ENCODE assay signal across 14 cellular contexts in genomic region chr4:7906171-7906581, GRCh38. TPM values are rescaled to one million over a fixed set of nuclear protein-coding genes. Genes with fewer than 3 reads are reported as not detected.
DNase-seq lines count a peak whose midpoint lies in the region; ATAC-seq and TF ChIP-seq lines count a peak whose summit lies in the region.
"Had no signal": no experiment of that assay in that cellular context is flagged by ENCODE, and none has a peak within 500 bp of the region (broad histone marks: within the 10 kb centered on the region; RNA-seq: fewer than 3 reads in every experiment).

No MANE protein-coding gene starts in this region.

- H3K4me2 ChIP-seq in H9 (ENCODE audit: insufficient read depth, insufficient read length, low read length): no peak overlapping the region

- peaks cover 61 to 69% of the 10 kb centered on the region in 2 experiments for H3K4me1 Mint-ChIP-seq in H9
- H3K4me1 Mint-ChIP-seq in activated naive CD8-positive, alpha-beta T cell treated with anti-CD3 and anti-CD28 coated beads for 36 hours: peaks cover 36% of the 10 kb centered on the region

- H3K23ac ChIP-seq in H9 (ENCODE audit: insufficient read length, low read depth, low read length): no peak overlapping the region

- intact Hi-C loops in heart right ventricle (cut with DNase I): loop anchor here in 1 of 10 donors (5.0 kb wide), 1 partner anchor 39 kb away; no protein-coding TSS in a partner anchor

- no peak overlapping the region for H4K8ac ChIP-seq in H9 (replicated peaks; ENCODE audit: insufficient read length, low read depth, low read length)

- H4K5ac ChIP-seq in H9 (ENCODE audit: insufficient read length, low read depth, low read length): no peak overlapping the region

- H3K79me2 ChIP-seq in H9 (ENCODE audit: insufficient read depth, low read length): peaks cover 7% of the 10 kb centered on the region; the same call in 1 of the 2 replicates

- no CpG with 5 or more reads among the region's 9 CpGs for WGBS in H9 (ENCODE audit: extremely low coverage, insufficient read length, low lambda C conversion rate)
- 60 to 62% methylated on average over 9 of the region's 9 CpGs for WGBS in heart right ventricle, 2 donors

- no peak overlapping the region for H2BK20ac ChIP-seq in H9 (ENCODE audit: low read depth, low read length, poor library complexity, severe bottlenecking)

- peak overlapping the region; percentile 37 to 60 (median 47); a peak in 3 of 7 replicates for H3K27ac Mint-ChIP-seq in H9
- no peak overlapping the region for H3K27ac Mint-ChIP-seq in activated naive CD8-positive, alpha-beta T cell treated with anti-CD3 and anti-CD28 coated beads for 36 hours
- H3K27ac Mint-ChIP-seq: activated T-cell treated with anti-CD3 and anti-CD28 coated beads, Interleukin-2, amount 50 U/mL, for 24 hours had no signal

- H3T11ph ChIP-seq in H9 (ENCODE audit: low read length): no peak overlapping the region

- H3K9ac ChIP-seq in H9 (ENCODE audit: extremely low read depth, insufficient read length, low read length): no peak overlapping the region

- DNase-seq in H9 (no peak), amniotic epithelial cell (ENCODE audit: low read depth) (peak; percentile 65), heart right ventricle (no peak), skeletal muscle cell (ENCODE audit: low read depth) (no peak), omental fat pad (ENCODE audit: low spot score) (no peak), SIG-M5 treated with dmso at 0.1 percent for 504 hours (lab: John Stamatoyannopoulos, UW; ENCODE audit: unreplicated experiment) (no peak)
- DNase-seq in activated naive CD8-positive, alpha-beta T cell treated with anti-CD3 and anti-CD28 coated beads for 36 hours: no peak
- DNase-seq: activated T-cell treated with anti-CD3 and anti-CD28 coated beads, Interleukin-2, amount 50 U/mL, for 24 hours; foreskin keratinocyte; Kasumi-1; NCI-H2171 treated with DMSO at 0.1 percent for 48 hours; RPMI8226 had no signal

- no peak overlapping the region for H2AK5ac ChIP-seq in H9 (ENCODE audit: insufficient read length, low read length)

- no peak overlapping the region for H3K4me3 Mint-ChIP-seq in H9
- no peak overlapping the region for H3K4me3 Mint-ChIP-seq in activated naive CD8-positive, alpha-beta T cell treated with anti-CD3 and anti-CD28 coated beads for 36 hours
- H3K4me3 Mint-ChIP-seq: activated T-cell treated with anti-CD3 and anti-CD28 coated beads, Interleukin-2, amount 50 U/mL, for 24 hours had no signal

- H3K14ac ChIP-seq in H9 (ENCODE audit: insufficient read depth, low read length): no peak overlapping the region

- H3K79me1 ChIP-seq in H9 (ENCODE audit: insufficient read depth, low read depth, low read length, poor library complexity, severe bottlenecking): peaks cover 2% of the 10 kb centered on the region

- H3K4me1 ChIP-seq in H9 (ENCODE audit: insufficient read depth, low read length): peaks cover 24% of the 10 kb centered on the region
- peaks cover 3 to 82% (median 41%) of the 10 kb centered on the region in 9 donors for H3K4me1 ChIP-seq in heart right ventricle
- H3K4me1 ChIP-seq: foreskin keratinocyte had no signal

- no peak overlapping the region for H3K4ac ChIP-seq in H9 (ENCODE audit: low read depth, low read length)

- H3K4me3 ChIP-seq in heart right ventricle (peak overlapping the region in 1 of 10 donors; percentile 17), skeletal muscle cell (ENCODE audit: low read depth, low read length) (peak overlapping the region; percentile 14)

- H3K18ac ChIP-seq in H9 (ENCODE audit: insufficient read length, low read depth, low read length): no peak overlapping the region

- no peaks in the 10 kb centered on the region for H3K27me3 Mint-ChIP-seq in H9 (ENCODE audit: low read depth)
- H3K27me3 Mint-ChIP-seq in activated naive CD8-positive, alpha-beta T cell treated with anti-CD3 and anti-CD28 coated beads for 36 hours: peaks cover 7% of the 10 kb centered on the region
- H3K27me3 Mint-ChIP-seq: progenitor cell of endocrine pancreas had no signal

- H3K9me3 ChIP-seq in H9 (ENCODE audit: control insufficient read depth, low read depth, low read length) (no peaks in the 10 kb centered on the region), heart right ventricle (no peaks in the 10 kb centered on the region)

- H3K36me3 Mint-ChIP-seq in H9 (ENCODE audit: insufficient read depth in 1 of 3, low read depth in 3 of 3): no peaks in the 10 kb centered on the region
- no peaks in the 10 kb centered on the region for H3K36me3 Mint-ChIP-seq in activated naive CD8-positive, alpha-beta T cell treated with anti-CD3 and anti-CD28 coated beads for 36 hours

- H2BK5ac ChIP-seq in H9 (ENCODE audit: insufficient read length, low read length): no peak overlapping the region

- no peaks in the 10 kb centered on the region for H4K20me1 ChIP-seq in H9 (ENCODE audit: control insufficient read depth, insufficient read depth, insufficient read length)

- no peak overlapping the region for H2BK15ac ChIP-seq in H9 (ENCODE audit: low read depth, low read length)

- TF ChIP-seq CTCF in H9 (conservative IDR thresholded peaks at IDR 0.05): no peak
- TF ChIP-seq CTCF in heart right ventricle (IDR thresholded peaks at IDR 0.05): no peak
- no peak for TF ChIP-seq CTCF in omental fat pad (IDR thresholded peaks at IDR 0.05)

- H3K27ac ChIP-seq in H9 (ENCODE audit: insufficient read length, low read depth, low read length) (no peak overlapping the region), heart right ventricle (peak overlapping the region in 9 of 10 donors; percentile 23 to 68 (median 52))
- H3K27ac ChIP-seq: foreskin keratinocyte had no signal

- H2BK120ac ChIP-seq in H9 (ENCODE audit: low read depth, low read length, poor library complexity, severe bottlenecking): no peak overlapping the region

- no peaks in the 10 kb centered on the region for H3K9me3 Mint-ChIP-seq in H9
- no peaks in the 10 kb centered on the region for H3K9me3 Mint-ChIP-seq in activated naive CD8-positive, alpha-beta T cell treated with anti-CD3 and anti-CD28 coated beads for 36 hours
- H3K9me3 Mint-ChIP-seq: activated T-cell treated with anti-CD3 and anti-CD28 coated beads, Interleukin-2, amount 50 U/mL, for 24 hours had no signal

- no peak overlapping the region for H2BK12ac ChIP-seq in H9 (ENCODE audit: insufficient read length, low read depth, low read length)

- H3K36me3 ChIP-seq in heart right ventricle: no peaks in the 10 kb centered on the region

- no peak overlapping the region for H2AFZ ChIP-seq in H9 (ENCODE audit: low read length)

- H3K27me3 ChIP-seq in H9 (ENCODE audit: insufficient read depth, low read length) (no peaks in the 10 kb centered on the region), heart right ventricle (no peaks in the 10 kb centered on the region)
- H3K27me3 ChIP-seq: foreskin keratinocyte had no signal

- no peak overlapping the region for H4K91ac ChIP-seq in H9 (ENCODE audit: insufficient read length, low read depth, low read length)

- H3K56ac ChIP-seq in H9 (ENCODE audit: insufficient read length, low read depth, low read length): no peak overlapping the region

- ATAC-seq in heart right ventricle (peak in 6 of 8 donors; percentile 14 to 56 (median 25)), GM21576 (IDR thresholded peaks at IDR 0.05; ENCODE audit: unreplicated experiment) (no peak), omental fat pad (ENCODE audit: low FRiP score) (no peak)
- ATAC-seq: foreskin keratinocyte had no signal

- no peaks in the 10 kb centered on the region for H3K23me2 ChIP-seq in H9 (ENCODE audit: insufficient read length, low read depth, low read length, poor library complexity, severe bottlenecking)

RNA-seq across cellular contexts. Expression of gene AFAP1, which starts 33.5 kb away (rescaled TPM):
- 5.4 and 6.5 TPM in 2 replicates for total RNA-seq in H9 (2021)
- 1 to 10 TPM; 4.7 to 8.9 (median 6.2) TPM for total RNA-seq in heart right ventricle
- 1 to 10 TPM; 2.9 to 4.3 TPM for polyA plus RNA-seq in heart right ventricle
- 10 to 100 TPM; 13.6 to 13.8 TPM for total RNA-seq in activated naive CD8-positive, alpha-beta T cell treated with anti-CD3 and anti-CD28 coated beads for 36 hours
- 10 to 100 TPM; 24.6 to 35.5 (median 26.9) TPM for total RNA-seq in omental fat pad

Comparison
In these comparisons a context has a peak if more than half of its experiments do, and no peak if none do; other contexts are left out.
1. ATAC-seq: peak in heart right ventricle (6 of 8); none in GM21576 (single experiment) and omental fat pad (single experiment).